In genomic region chr6:149964243-149965190, GRCh38 we compare ENCODE assay signal across 8 cellular contexts. TPM values are rescaled to one million over a fixed set of nuclear protein-coding genes. Genes with fewer than 3 reads are reported as not detected.
A peak's percentile ranks its signal among the peaks of the same experiment; 100 is the strongest.
DNase-seq lines count a peak whose midpoint lies in the region; ATAC-seq lines count a peak whose summit lies in the region.

No MANE protein-coding gene starts in this region.

- H3K9ac ChIP-seq in skeletal muscle tissue (ENCODE audit: low read depth in 1 of 3, low read length in 3 of 3), result peak overlapping the region in 1 of 3 donors; percentile 50

- H3K4me3 Mint-ChIP-seq in activated T-helper 17 cell treated with anti-CD3 and anti-CD28 coated beads, Interleukin-2, amount 50 U/mL, for 72 hours, result peak overlapping the region; percentile 87

- H3K27ac Mint-ChIP-seq in activated T-helper 17 cell treated with anti-CD3 and anti-CD28 coated beads, Interleukin-2, amount 50 U/mL, for 72 hours, result peak overlapping the region; percentile 84

- H3K9me3 Mint-ChIP-seq in activated T-helper 17 cell treated with anti-CD3 and anti-CD28 coated beads, Interleukin-2, amount 50 U/mL, for 72 hours, result no peaks in the 10 kb centered on the region

- ATAC-seq in activated T-helper 17 cell treated with anti-CD3 and anti-CD28 coated beads, Interleukin-2, amount 50 U/mL, for 72 hours (replicated peaks), result no peak
- ATAC-seq in HG02885 (IDR thresholded peaks at IDR 0.05; ENCODE audit: poor library complexity, unreplicated experiment), result no peak

- DNase-seq in stimulated activated naive CD4-positive, alpha-beta T cell (lab: John Stamatoyannopoulos, UW), result peak in 4 of 6 experiments; percentile 9 to 56 (median 46)
- no peak for DNase-seq in stimulated activated naive CD4-positive, alpha-beta T cell treated with Interleukin-2 at 50 U/mL for 16 hours (lab: John Stamatoyannopoulos, UW)
- DNase-seq in hepatic stellate cell (ENCODE audit: low spot score) (peak; percentile 26), DMS153 treated with DMSO at 0.1 percent for 48 hours (lab: John Stamatoyannopoulos, UW; ENCODE audit: unreplicated experiment) (no peak), cortex of kidney (lab: John Stamatoyannopoulos, UW) (no peak)

- no peaks in the 10 kb centered on the region for H3K9me3 ChIP-seq in skeletal muscle tissue (ENCODE audit: control insufficient read depth in 3 of 3, low read length in 3 of 3)

- H3K4me1 ChIP-seq in skeletal muscle tissue (ENCODE audit: control insufficient read depth in 3 of 3, insufficient read depth in 3 of 3, low read length in 3 of 3), result peaks cover 21 to 28% (median 24%) of the 10 kb centered on the region in 3 donors

- H3K4me1 Mint-ChIP-seq in activated T-helper 17 cell treated with anti-CD3 and anti-CD28 coated beads, Interleukin-2, amount 50 U/mL, for 72 hours, result peaks cover 23% of the 10 kb centered on the region

- H3K27me3 ChIP-seq in skeletal muscle tissue (ENCODE audit: control insufficient read depth in 3 of 3, insufficient read depth in 3 of 3, low read length in 3 of 3), result peaks cover 56 to 77% (median 72%) of the 10 kb centered on the region in 3 donors

- H3K27ac ChIP-seq in skeletal muscle tissue (ENCODE audit: low read depth, low read length), result no peak overlapping the region

- H3K36me3 ChIP-seq in skeletal muscle tissue (ENCODE audit: control insufficient read depth in 3 of 3, insufficient read depth in 3 of 3, low read length in 3 of 3), result no peaks in the 10 kb centered on the region

- peaks cover 19% of the 10 kb centered on the region for H3K36me3 Mint-ChIP-seq in activated T-helper 17 cell treated with anti-CD3 and anti-CD28 coated beads, Interleukin-2, amount 50 U/mL, for 72 hours (ENCODE audit: low read depth)

- H3K27me3 Mint-ChIP-seq in activated T-helper 17 cell treated with anti-CD3 and anti-CD28 coated beads, Interleukin-2, amount 50 U/mL, for 72 hours, result peaks cover 62% of the 10 kb centered on the region

- H3K4me3 ChIP-seq in skeletal muscle tissue (ENCODE audit: low read length in 3 of 3), result peak overlapping the region; percentile 50 to 74 (median 67)

RNA-seq across cellular contexts. Expression of gene ULBP1, which starts 0.8 kb away (rescaled TPM):
- total RNA-seq in activated T-helper 17 cell treated with anti-CD3 and anti-CD28 coated beads, Interleukin-2, amount 50 U/mL, for 72 hours, result under 1 TPM; 0.35 to 0.48 TPM
- not detected for total RNA-seq in skeletal muscle tissue

RNA-seq across cellular contexts. Expression of gene ULBP2, which starts 22.7 kb away (rescaled TPM):
- total RNA-seq in activated T-helper 17 cell treated with anti-CD3 and anti-CD28 coated beads, Interleukin-2, amount 50 U/mL, for 72 hours, result not detected
- total RNA-seq in skeletal muscle tissue, result not detected

RNA-seq across cellular contexts. Expression of gene RAET1G, which starts 41.6 kb away (rescaled TPM):
- total RNA-seq in activated T-helper 17 cell treated with anti-CD3 and anti-CD28 coated beads, Interleukin-2, amount 50 U/mL, for 72 hours, result not detected
- not detected for total RNA-seq in skeletal muscle tissue

Comparison
In these comparisons a context has a peak if more than half of its experiments do, and no peak if none do; other contexts are left out.
1. DNase-seq: peak in stimulated activated naive CD4-positive, alpha-beta T cell (4 of 6) and hepatic stellate cell (single experiment); none in stimulated activated naive CD4-positive, alpha-beta T cell treated with Interleukin-2 at 50 U/mL for 16 hours (single experiment), DMS153 treated with DMSO at 0.1 percent for 48 hours (single experiment) and cortex of kidney (single experiment).